In genomic region chr5:78677777-78678668, GRCh38 we compare ENCODE assay signal across 8 cellular contexts. TPM values are rescaled to one million over a fixed set of nuclear protein-coding genes. Genes with fewer than 3 reads are reported as not detected.
DNase-seq lines count a peak whose midpoint lies in the region; ATAC-seq lines count a peak whose summit lies in the region.

No MANE protein-coding gene starts in this region.

- peak overlapping the region; percentile 67 for H3K4me3 ChIP-seq in adipocyte (ENCODE audit: low read length)

- peaks cover 1 to 3% of the 10 kb centered on the region in 2 donors for H3K9me3 Mint-ChIP-seq in stimulated activated naive CD8-positive, alpha-beta T cell treated with anti-CD3 and anti-CD28 coated beads, Interleukin-15, amount 100 ng/mL, for 72 hours

- H3K9me3 ChIP-seq in adipocyte (ENCODE audit: control insufficient read depth, low read length): no peaks in the 10 kb centered on the region

- peaks cover 18% of the 10 kb centered on the region for H3K4me1 ChIP-seq in adipocyte (ENCODE audit: control insufficient read depth, insufficient read depth, low read length)

- peak overlapping the region; percentile 81 for H3K9ac ChIP-seq in adipocyte (ENCODE audit: low read length)

- peaks cover 14% of the 10 kb centered on the region for H3K27me3 Mint-ChIP-seq in stimulated activated naive CD8-positive, alpha-beta T cell treated with anti-CD3 and anti-CD28 coated beads, Interleukin-15, amount 100 ng/mL, for 72 hours

- H3K4me1 Mint-ChIP-seq in stimulated activated naive CD8-positive, alpha-beta T cell treated with anti-CD3 and anti-CD28 coated beads, Interleukin-15, amount 100 ng/mL, for 72 hours: no peaks in the 10 kb centered on the region

- no peaks in the 10 kb centered on the region for H3K27me3 ChIP-seq in adipocyte (replicated peaks; ENCODE audit: control insufficient read depth, insufficient read depth, low read length)

- H3K36me3 ChIP-seq in adipocyte (ENCODE audit: control insufficient read depth, insufficient read depth, low read length, severe bottlenecking): no peaks in the 10 kb centered on the region

- no peak overlapping the region for H3K27ac Mint-ChIP-seq in stimulated activated naive CD8-positive, alpha-beta T cell treated with anti-CD3 and anti-CD28 coated beads, Interleukin-15, amount 100 ng/mL, for 72 hours

- peak; percentile 50 for ATAC-seq in stimulated activated naive CD8-positive, alpha-beta T cell treated with anti-CD3 and anti-CD28 coated beads, Interleukin-15, amount 100 ng/mL, for 72 hours
- no peak for ATAC-seq in stimulated activated naive CD8-positive, alpha-beta T cell treated with anti-CD3 and anti-CD28 coated beads, Interleukin-15, Interleukin-2, amounts not matched to agents 100 U/mL and 50 U/mL, for 24 hours
- ATAC-seq in GM18517 (IDR thresholded peaks at IDR 0.05; ENCODE audit: unreplicated experiment): no peak
- ATAC-seq in HG03354 (IDR thresholded peaks at IDR 0.05; ENCODE audit: poor library complexity, severe bottlenecking, unreplicated experiment): no peak

- H3K4me3 Mint-ChIP-seq in stimulated activated naive CD8-positive, alpha-beta T cell treated with anti-CD3 and anti-CD28 coated beads, Interleukin-15, amount 100 ng/mL, for 72 hours: no peak overlapping the region

- no peak for DNase-seq in stimulated activated naive CD8-positive, alpha-beta T cell treated with anti-CD3 and anti-CD28 coated beads, Interleukin-15, amount 100 ng/mL, for 72 hours
- DNase-seq in stimulated activated naive CD8-positive, alpha-beta T cell treated with anti-CD3 and anti-CD28 coated beads, Interleukin-15, Interleukin-2, amounts not matched to agents 100 U/mL and 50 U/mL, for 24 hours: no peak
- peak; percentile 96 for DNase-seq in adipocyte (ENCODE audit: low read depth)
- peak; percentile 35 for DNase-seq in kidney glomerular epithelial cell (lab: John Stamatoyannopoulos, UW)
- DNase-seq in hypothalamus (lab: John Stamatoyannopoulos, UW): no peak
- DNase-seq in occipital lobe (lab: John Stamatoyannopoulos, UW): no peak

RNA-seq across cellular contexts. Expression of gene LHFPL2, which starts 29.5 kb away (rescaled TPM):
- total RNA-seq in occipital lobe: 20.4 TPM

Comparison
In these comparisons a context has a peak if more than half of its experiments do, and no peak if none do; other contexts are left out.
1. DNase-seq: peak in adipocyte (single experiment) and kidney glomerular epithelial cell (single experiment); none in stimulated activated naive CD8-positive, alpha-beta T cell treated with anti-CD3 and anti-CD28 coated beads, Interleukin-15, amount 100 ng/mL, for 72 hours (0 of 2), stimulated activated naive CD8-positive, alpha-beta T cell treated with anti-CD3 and anti-CD28 coated beads, Interleukin-15, Interleukin-2, amounts not matched to agents 100 U/mL and 50 U/mL, for 24 hours (single experiment), hypothalamus (0 of 51) and occipital lobe (single experiment).